11 cellular contexts compared by ENCODE assay signal in the genomic region with DNA sequence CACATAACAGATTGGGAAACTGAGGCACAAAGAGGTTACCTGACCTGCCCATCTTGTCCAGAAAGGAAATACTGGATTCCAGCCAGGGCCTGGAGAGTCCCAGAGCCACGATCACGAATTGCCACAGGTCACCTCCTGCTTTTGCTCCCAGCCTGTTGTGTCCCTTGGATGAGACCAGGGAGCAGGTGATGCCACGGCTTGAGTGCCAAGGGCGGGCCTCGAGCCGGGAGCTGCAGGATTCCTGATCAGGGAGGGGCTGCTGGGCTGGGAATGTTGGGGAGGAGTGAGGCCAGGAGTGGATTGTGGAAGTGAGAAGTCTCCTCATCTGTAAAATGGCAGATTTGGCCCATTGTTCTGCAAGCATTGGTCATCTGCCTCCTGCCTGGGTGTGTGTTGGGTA. TPM values are rescaled to one million over a fixed set of nuclear protein-coding genes. Genes with fewer than 3 reads are reported as not detected.
A peak's percentile ranks its signal among the peaks of the same experiment; 100 is the strongest.
DNase-seq lines count a peak whose midpoint lies in the region; ATAC-seq, FAIRE-seq and TF ChIP-seq lines count a peak whose summit lies in the region.
"Had no signal": no experiment of that assay in that cellular context is flagged by ENCODE, and none has a peak within 500 bp of the region (broad histone marks: within the 10 kb centered on the region; RNA-seq: fewer than 3 reads in every experiment).

No MANE protein-coding gene starts in this region.

- no peak overlapping the region for H3K4me2 ChIP-seq in H1 (ENCODE audit: insufficient read depth in 1 of 2, low read depth in 2 of 2, low read length in 2 of 2)
- no peak overlapping the region for H3K4me2 ChIP-seq in neuronal stem cell (ENCODE audit: insufficient read depth, low read length, poor library complexity, severe bottlenecking)

- H3K79me2 ChIP-seq in H1 (ENCODE audit: control insufficient read depth in 1 of 2, insufficient read depth in 2 of 2, low read length in 2 of 2) = peaks cover 4 to 75% of the 10 kb centered on the region in 2 experiments

- no peak for TF ChIP-seq RAD21 in H1 (IDR thresholded peaks at IDR 0.05 in 1 of 2, conservative IDR thresholded peaks at IDR 0.05 in 1 of 2; ENCODE audit: low read depth in 2 of 2, low read length in 2 of 2)

- H4K91ac ChIP-seq in H1 (replicated peaks; ENCODE audit: insufficient read length, low read length) (no peak overlapping the region), neuronal stem cell (ENCODE audit: low read depth, low read length, poor library complexity) (no peak overlapping the region)

- POLR2A ChIA-PET in H1 (lab: Charles Lee; ENCODE audit: partially characterized antibody) = no interaction called here

- H2BK12ac ChIP-seq in H1 (ENCODE audit: low read depth, low read length) (no peak overlapping the region), neuronal stem cell (ENCODE audit: low read length) (no peak overlapping the region)

- no peak overlapping the region for H3K14ac ChIP-seq in H1 (ENCODE audit: insufficient read length)
- no peak overlapping the region for H3K14ac ChIP-seq in neuronal stem cell (ENCODE audit: low read length)

- H3K23ac ChIP-seq in H1 (ENCODE audit: insufficient read length) (no peak overlapping the region), neuronal stem cell (ENCODE audit: low read depth, low read length, poor library complexity) (no peak overlapping the region)

- TF ChIP-seq EP300 in H1 (IDR thresholded peaks at IDR 0.05; ENCODE audit: borderline replicate concordance in 1 of 2, low read depth in 2 of 2, low read length in 2 of 2) = no peak

- no peaks in the 10 kb centered on the region; the same call in 1 of the 2 replicates for H3K23me2 ChIP-seq in H1 (ENCODE audit: low read depth, low read length)

- H3K18ac ChIP-seq in H1 (ENCODE audit: extremely low read depth, low read length) = no peak overlapping the region
- H3K18ac ChIP-seq in neuronal stem cell (ENCODE audit: low read length) = no peak overlapping the region

- FAIRE-seq in H1 (lab: Jason Lieb, UNC) = no peak

- H2BK5ac ChIP-seq in H1 (ENCODE audit: low read depth, low read length) = no peak overlapping the region
- peak overlapping the region; percentile 35 for H2BK5ac ChIP-seq in neuronal stem cell (ENCODE audit: low read length)

- H3K36me3 ChIP-seq in H1 (ENCODE audit: control insufficient read depth in 2 of 4, insufficient read depth in 4 of 4, low read length in 3 of 4) (no peaks in the 10 kb centered on the region), neuronal stem cell (replicated peaks in 1 of 2; ENCODE audit: control insufficient read depth in 2 of 2, insufficient read depth in 2 of 2, low read length in 2 of 2) (peaks cover 0 to 3% of the 10 kb centered on the region in 2 donors)

- H3K79me1 ChIP-seq in H1 (ENCODE audit: low read depth, low read length) = peaks cover 19% of the 10 kb centered on the region
- H3K79me1 ChIP-seq in neuronal stem cell (ENCODE audit: low read depth, low read length) = peaks cover 20% of the 10 kb centered on the region

- H2AK5ac ChIP-seq in H1 (ENCODE audit: low read depth, low read length) (no peak overlapping the region), neuronal stem cell (ENCODE audit: low read depth, low read length) (no peak overlapping the region)

- H3K4ac ChIP-seq in H1 (replicated peaks; ENCODE audit: insufficient read length, low read depth, low read length) (no peak overlapping the region), neuronal stem cell (ENCODE audit: low read length) (no peak overlapping the region)

- H3K27me3 ChIP-seq in H1 (replicated peaks in 1 of 4; ENCODE audit: control insufficient read depth in 3 of 4, extremely low read depth in 1 of 4, insufficient read depth in 3 of 4, low read length in 3 of 4) (no peaks in the 10 kb centered on the region), neuronal stem cell (ENCODE audit: control insufficient read depth in 3 of 3, insufficient read depth in 3 of 3, low read depth in 1 of 3, low read length in 3 of 3) (no peaks in the 10 kb centered on the region)

- H2BK120ac ChIP-seq in H1 (replicated peaks; ENCODE audit: low read depth, low read length) = no peak overlapping the region
- no peak overlapping the region for H2BK120ac ChIP-seq in neuronal stem cell (ENCODE audit: low read depth, low read length)

- whole genome bisulfite sequencing in H1 (ENCODE audit: extremely low coverage in 1 of 2, insufficient coverage in 1 of 2, insufficient read length in 1 of 2, insufficient replicate concordance in 2 of 2, low coverage in 1 of 2, low lambda C conversion rate in 2 of 2, missing lambda C conversion rate in 1 of 2), 2 experiments = 86% methylated on average over 6 of the region's 6 CpGs; no CpG with 5 or more reads in 1 of the 2 experiments
- no CpG with 5 or more reads among the region's 6 CpGs for WGBS in neuronal stem cell (ENCODE audit: extremely low coverage in 2 of 2, insufficient read length in 2 of 2, insufficient replicate concordance in 1 of 2), 2 donors

- ATAC-seq in HG03432 (IDR thresholded peaks at IDR 0.05; ENCODE audit: unreplicated experiment) (no peak), HG02610 (IDR thresholded peaks at IDR 0.05; ENCODE audit: unreplicated experiment) (no peak)

- H3K4me3 ChIP-seq in H1 (ENCODE audit: extremely low read depth in 1 of 4, insufficient read depth in 2 of 4, low read depth in 3 of 4, low read length in 4 of 4) = no peak overlapping the region
- no peak overlapping the region for H3K4me3 ChIP-seq in neuronal stem cell (ENCODE audit: low read length in 2 of 2)

- TF ChIP-seq CTCF in C4-2B (conservative IDR thresholded peaks at IDR 0.05) = no peak
- no peak for TF ChIP-seq CTCF in H1 (IDR thresholded peaks at IDR 0.05; ENCODE audit: control extremely low read depth in 1 of 3, insufficient read depth in 1 of 3, low read depth in 1 of 3, low read length in 3 of 3)

- peak overlapping the region; percentile 3; the same call in 1 of the 2 replicates for H4K8ac ChIP-seq in H1 (ENCODE audit: extremely low read depth, insufficient read depth, low read length)
- H4K8ac ChIP-seq in neuronal stem cell (ENCODE audit: low read depth, low read length) = no peak overlapping the region

- TF ChIP-seq POLR2A in H1 (IDR thresholded peaks at IDR 0.05; ENCODE audit: control extremely low read depth in 1 of 2, low read depth in 2 of 2, low read length in 2 of 2) = no peak

- H3K9me3 ChIP-seq in H1 (ENCODE audit: insufficient read depth in 2 of 2, low read depth in 1 of 2, low read length in 1 of 2) (no peaks in the 10 kb centered on the region), neuronal stem cell (replicated peaks in 1 of 2; ENCODE audit: control insufficient read depth in 2 of 2, insufficient read depth in 1 of 2, low read depth in 1 of 2, low read length in 2 of 2) (no peaks in the 10 kb centered on the region)

- H3K9ac ChIP-seq in H1 (replicated peaks in 1 of 4; ENCODE audit: extremely low read depth in 1 of 4, low read depth in 3 of 4, low read length in 3 of 4) = peak overlapping the region in 2 of 4 experiments; percentile 13 to 37; a peak in 3 of 7 replicates
- H3K9ac ChIP-seq in neuronal stem cell (ENCODE audit: low read depth, low read length, poor library complexity) = no peak overlapping the region

- no peak overlapping the region for H3K56ac ChIP-seq in H1 (replicated peaks; ENCODE audit: insufficient read length, low read depth, low read length)

- CTCF ChIA-PET in H1 (lab: Charles Lee; ENCODE audit: partially characterized antibody) = no interaction called here

- H2AFZ ChIP-seq in H1 (ENCODE audit: low read length) (no peak overlapping the region), neuronal stem cell (ENCODE audit: low read length) (no peak overlapping the region)

- H2BK15ac ChIP-seq in H1 (ENCODE audit: low read length) = no peak overlapping the region
- no peak overlapping the region for H2BK15ac ChIP-seq in neuronal stem cell (ENCODE audit: low read length)

- H3K27ac ChIP-seq in C4-2B (peak overlapping the region; percentile 82), H1 (ENCODE audit: low read depth, low read length) (no peak overlapping the region), neuronal stem cell (replicated peaks; ENCODE audit: low read length) (no peak overlapping the region)

- H2BK20ac ChIP-seq in H1 (ENCODE audit: low read length) = no peak overlapping the region

- H4K20me1 ChIP-seq in H1 (replicated peaks in 1 of 2; ENCODE audit: control insufficient read depth in 1 of 2, insufficient read depth in 2 of 2, low read length in 2 of 2) = peaks cover 21 to 29% of the 10 kb centered on the region in 2 experiments

- DNase-seq in HT-29 (ENCODE audit: low spot score) = peak; percentile 85
- DNase-seq in H1 (ENCODE audit: low read depth in 1 of 2, low spot score in 2 of 2) = no peak
- DNase-seq in neuronal stem cell (ENCODE audit: low spot score) = no peak
- no peak for DNase-seq in retina
- DNase-seq in effector CD8-positive, alpha-beta T cell (lab: John Stamatoyannopoulos, UW) = no peak
- DNase-seq: activated CD4-positive, CD25-positive, alpha-beta regulatory T cell; NCI-H187; stimulated activated CD4-positive, alpha-beta T cell treated with anti-CD3 and anti-CD28 coated beads, Interleukin-4, amount 100 ng/mL, for 4 hours had no signal

- no peak overlapping the region for H4K5ac ChIP-seq in H1 (ENCODE audit: insufficient read length, low read depth, low read length)

- H3K4me1 ChIP-seq in H1 (replicated peaks in 1 of 4; ENCODE audit: control insufficient read depth in 3 of 4, insufficient read depth in 4 of 4, low read length in 3 of 4) (peaks cover 0 to 9% (median 5%) of the 10 kb centered on the region in 4 experiments; a peak in 4 of 7 replicates), neuronal stem cell (ENCODE audit: control insufficient read depth in 2 of 2, insufficient read depth in 1 of 2, low read depth in 1 of 2, low read length in 2 of 2) (no peaks in the 10 kb centered on the region)

RNA-seq across cellular contexts. Expression of gene DNM2, which starts 29.4 kb away (rescaled TPM):
- 180 and 196 TPM in 2 replicates for total RNA-seq in HT-29 (2014; rRNA removed; shearing (Covaris generic))
- 120 TPM in 2 replicates for total RNA-seq in H1 (2021; fragmentation: NEBNext Ultra II Directional; extraction: Animal tissue kit (Norgen Biotek cat#: 25700))
- 61.9 and 83.4 TPM in 2 replicates for polyA plus RNA-seq in H1 (2011; rRNA removed)
- polyA plus RNA-seq in H1 (2011; cell fraction: cytosol; rRNA removed) = 67.2 TPM
- polyA plus RNA-seq in H1 (2011; cell fraction: nucleus; rRNA removed) = 179 TPM
- polyA plus RNA-seq in H1 (2012, experiment 1 of 2) = 78.8 to 103 TPM (median 98.1 TPM) in 4 replicates
- 90.9 TPM for polyA plus RNA-seq in H1 (2012, experiment 2 of 2)
- polyA plus RNA-seq in H1 (2013, experiment 1 of 2) = 65.5 TPM
- polyA plus RNA-seq in H1 (2013, experiment 2 of 2) = 58.4 TPM
- polyA minus RNA-seq in H1 (2011; rRNA and poly(A)+ RNA removed) = 131 and 151 TPM in 2 replicates
- 66.2 TPM for polyA minus RNA-seq in H1 (2011; cell fraction: cytosol; rRNA and poly(A)+ RNA removed)
- 116 TPM for polyA minus RNA-seq in H1 (2011; cell fraction: nucleus; rRNA and poly(A)+ RNA removed)
- 49.9 TPM for polyA plus RNA-seq in neuronal stem cell (2013, experiment 1 of 2)
- polyA plus RNA-seq in neuronal stem cell (2013, experiment 2 of 2) = 49.9 TPM

RNA-seq across cellular contexts. Expression of gene QTRT1, which starts 46.0 kb away (rescaled TPM):
- 32.7 and 36.0 TPM in 2 replicates for total RNA-seq in HT-29 (2014; rRNA removed; shearing (Covaris generic))
- total RNA-seq in H1 (2021; fragmentation: NEBNext Ultra II Directional; extraction: Animal tissue kit (Norgen Biotek cat#: 25700)) = 61.1 and 61.6 TPM in 2 replicates
- polyA plus RNA-seq in H1 (2011; rRNA removed) = 94.2 and 126 TPM in 2 replicates
- polyA plus RNA-seq in H1 (2011; cell fraction: cytosol; rRNA removed) = 106 TPM
- 245 TPM for polyA plus RNA-seq in H1 (2011; cell fraction: nucleus; rRNA removed)
- 59.3 to 105 TPM (median 99.7 TPM) in 4 replicates for polyA plus RNA-seq in H1 (2012, experiment 1 of 2)
- 74.3 TPM for polyA plus RNA-seq in H1 (2012, experiment 2 of 2)
- polyA plus RNA-seq in H1 (2013, experiment 1 of 2) = 33.7 TPM
- 31.1 TPM for polyA plus RNA-seq in H1 (2013, experiment 2 of 2)
- 24.7 and 28.9 TPM in 2 replicates for polyA minus RNA-seq in H1 (2011; rRNA and poly(A)+ RNA removed)
- polyA minus RNA-seq in H1 (2011; cell fraction: cytosol; rRNA and poly(A)+ RNA removed) = 20.5 TPM
- polyA minus RNA-seq in H1 (2011; cell fraction: nucleus; rRNA and poly(A)+ RNA removed) = 38.8 TPM
- 17.9 TPM for polyA plus RNA-seq in neuronal stem cell (2013, experiment 1 of 2)
- 16.9 TPM for polyA plus RNA-seq in neuronal stem cell (2013, experiment 2 of 2)
